ENCODE assay signal across 9 cellular contexts in the genomic region with DNA sequence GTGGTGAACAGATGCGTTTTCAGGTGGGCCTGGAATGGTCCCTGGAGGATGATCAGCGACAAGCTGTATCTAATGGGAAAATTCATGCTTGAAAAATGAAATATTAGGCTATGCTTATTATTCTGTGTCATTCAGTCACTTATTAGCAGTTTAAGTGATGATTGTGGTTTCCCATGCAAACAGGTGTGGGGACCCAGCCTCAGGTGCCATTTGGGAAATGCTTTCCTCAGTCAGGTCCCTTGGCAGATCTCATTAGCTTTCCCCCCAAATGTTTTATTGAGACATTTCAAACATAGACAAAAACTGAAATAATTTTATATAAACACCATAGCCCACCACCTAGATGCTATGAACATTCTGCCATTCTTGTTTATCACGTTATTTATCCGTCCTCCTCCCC. TPM values are rescaled to one million over a fixed set of nuclear protein-coding genes. Genes with fewer than 3 reads are reported as not detected.
DNase-seq lines count a peak whose midpoint lies in the region; ATAC-seq, FAIRE-seq and TF ChIP-seq lines count a peak whose summit lies in the region.
"Had no signal": no experiment of that assay in that cellular context is flagged by ENCODE, and none has a peak within 500 bp of the region (broad histone marks: within the 10 kb centered on the region; RNA-seq: fewer than 3 reads in every experiment).

No MANE protein-coding gene starts in this region.

- peak overlapping the region; percentile 74 for H3K4me3 ChIP-seq in mucosa of rectum (ENCODE audit: low read length in 2 of 2)

- no peak for FAIRE-seq in HTR-8/SVneo (lab: Jason Lieb, UNC)

- no peaks in the 10 kb centered on the region for H3K27me3 Mint-ChIP-seq in stimulated activated naive CD8-positive, alpha-beta T cell treated with anti-CD3 and anti-CD28 coated beads, Interleukin-15, Interleukin-2, amounts not matched to agents 100 ng/mL and 50 ng/mL, for 24 hours
- H3K27me3 Mint-ChIP-seq in MCF 10A (ENCODE audit: insufficient read depth, unreplicated experiment) = no peaks in the 10 kb centered on the region

- no TSS peak for BruUV-seq in MCF 10A (replicated peaks; lab: Mats Ljungman, UMichigan)

- peaks cover 5 to 7% of the 10 kb centered on the region in 2 donors for H3K4me1 ChIP-seq in mucosa of rectum (ENCODE audit: control insufficient read depth in 2 of 2, insufficient read depth in 2 of 2, low read length in 2 of 2)

- H3K9me3 ChIP-seq in mucosa of rectum (ENCODE audit: control insufficient read depth in 2 of 2, low read length in 2 of 2) = no peaks in the 10 kb centered on the region

- H3K27ac ChIP-seq in mucosa of rectum (ENCODE audit: low read depth in 2 of 2, low read length in 2 of 2) = no peak overlapping the region
- H3K27ac ChIP-seq: RWPE1 had no signal

- DNase-seq in stimulated activated naive CD8-positive, alpha-beta T cell treated with anti-CD3 and anti-CD28 coated beads, Interleukin-15, Interleukin-2, amounts not matched to agents 100 U/mL and 50 U/mL, for 24 hours = no peak
- DNase-seq in MCF 10A (ENCODE audit: unreplicated experiment) (no peak), Kasumi-1 (lab: John Stamatoyannopoulos, UW) (no peak), NOMO-1 treated with dmso at 0.1 percent for 144 hours (lab: John Stamatoyannopoulos, UW; ENCODE audit: unreplicated experiment) (no peak), HTR-8/SVneo (ENCODE audit: insufficient read length, low spot score) (no peak), sciatic nerve (ENCODE audit: low spot score) (no peak)

- no peaks in the 10 kb centered on the region for H3K27me3 ChIP-seq in mucosa of rectum (ENCODE audit: control insufficient read depth in 2 of 2, insufficient read depth in 2 of 2, low read length in 2 of 2)

- CTCF ChIA-PET in MCF 10A (lab: Yijun Ruan, JAX) = interaction anchor here (0.7 to 1.6 kb wide), 6 partner anchors 10 to 768 kb away, joined by 3 to 4 read pairs (median 3); no protein-coding TSS in a partner anchor

- no peak for ATAC-seq in stimulated activated naive CD8-positive, alpha-beta T cell treated with anti-CD3 and anti-CD28 coated beads, Interleukin-15, Interleukin-2, amounts not matched to agents 100 U/mL and 50 U/mL, for 24 hours
- no peak for ATAC-seq in sciatic nerve

- H3K9me3 Mint-ChIP-seq in stimulated activated naive CD8-positive, alpha-beta T cell treated with anti-CD3 and anti-CD28 coated beads, Interleukin-15, Interleukin-2, amounts not matched to agents 100 ng/mL and 50 ng/mL, for 24 hours = no peaks in the 10 kb centered on the region
- H3K9me3 Mint-ChIP-seq in MCF 10A (ENCODE audit: unreplicated experiment) = no peaks in the 10 kb centered on the region

- H3K4me1 Mint-ChIP-seq in stimulated activated naive CD8-positive, alpha-beta T cell treated with anti-CD3 and anti-CD28 coated beads, Interleukin-15, Interleukin-2, amounts not matched to agents 100 ng/mL and 50 ng/mL, for 24 hours (ENCODE audit: low read depth) = peaks cover 48% of the 10 kb centered on the region
- H3K4me1 Mint-ChIP-seq in MCF 10A (ENCODE audit: insufficient read depth, unreplicated experiment) = peaks cover 14% of the 10 kb centered on the region

- POLR2A ChIA-PET in MCF 10A (lab: Yijun Ruan, JAX) = interaction anchor here (0.7 to 1.3 kb wide), 7 partner anchors 74 to 1176 kb away, joined by 3 to 6 read pairs (median 4); a partner anchor contains a TSS

- peak overlapping the region; percentile 38 to 75 for H3K9ac ChIP-seq in mucosa of rectum (ENCODE audit: low read depth in 1 of 2, low read length in 2 of 2)

- H3K27ac Mint-ChIP-seq in stimulated activated naive CD8-positive, alpha-beta T cell treated with anti-CD3 and anti-CD28 coated beads, Interleukin-15, Interleukin-2, amounts not matched to agents 100 ng/mL and 50 ng/mL, for 24 hours = peak overlapping the region; percentile 92
- H3K27ac Mint-ChIP-seq in MCF 10A (ENCODE audit: low read depth, unreplicated experiment) = no peak overlapping the region

- intact Hi-C loops in MCF 10A (cut with micrococcal nuclease) (loop anchor here (5.0 kb wide), 1 partner anchor 76 kb away; no protein-coding TSS in a partner anchor), sciatic nerve (cut with DNase I) (no loop called here)

- H3K36me3 ChIP-seq in mucosa of rectum (ENCODE audit: control insufficient read depth in 2 of 2, insufficient read depth in 2 of 2, low read length in 2 of 2) = no peaks in the 10 kb centered on the region

- no peak for TF ChIP-seq CTCF in MCF 10A (IDR thresholded peaks at IDR 0.05; ENCODE audit: unreplicated experiment)

- H3K4me3 Mint-ChIP-seq in stimulated activated naive CD8-positive, alpha-beta T cell treated with anti-CD3 and anti-CD28 coated beads, Interleukin-15, Interleukin-2, amounts not matched to agents 100 ng/mL and 50 ng/mL, for 24 hours = peak overlapping the region; percentile 94
- H3K4me3 Mint-ChIP-seq in MCF 10A (ENCODE audit: unreplicated experiment) = peak overlapping the region; percentile 79

- peaks cover 14% of the 10 kb centered on the region for H3K36me3 Mint-ChIP-seq in stimulated activated naive CD8-positive, alpha-beta T cell treated with anti-CD3 and anti-CD28 coated beads, Interleukin-15, Interleukin-2, amounts not matched to agents 100 ng/mL and 50 ng/mL, for 24 hours (ENCODE audit: low read depth)
- H3K36me3 Mint-ChIP-seq in MCF 10A (ENCODE audit: insufficient read depth, unreplicated experiment) = no peaks in the 10 kb centered on the region

RNA-seq across cellular contexts. Expression of a gene that starts 0.4 kb away (rescaled TPM):
- 7.1 and 8.0 TPM in 2 replicates for total RNA-seq in MCF 10A (2022)
- 7.0 TPM for total RNA-seq in sciatic nerve
